22 cellular contexts compared by ENCODE assay signal in the genomic region with DNA sequence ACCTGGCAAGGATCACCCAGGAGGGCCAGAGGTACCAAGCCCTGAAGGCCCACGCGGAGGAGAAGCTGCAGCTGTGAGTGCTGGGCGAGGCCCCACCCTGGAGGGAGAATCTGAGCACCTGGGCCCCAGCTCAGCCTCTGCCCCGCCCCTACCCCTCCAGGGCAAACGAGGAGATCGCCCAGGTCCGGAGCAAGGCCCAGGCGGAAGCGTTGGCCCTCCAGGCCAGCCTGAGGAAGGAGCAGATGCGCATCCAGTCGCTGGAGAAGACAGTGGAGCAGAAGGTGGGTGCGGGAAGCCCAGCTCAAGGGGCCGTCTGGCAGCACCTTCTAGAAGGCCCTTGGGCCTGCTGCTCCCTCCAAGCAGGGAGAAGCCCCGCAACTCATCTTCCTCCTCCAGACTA. TPM values are rescaled to one million over a fixed set of nuclear protein-coding genes. Genes with fewer than 3 reads are reported as not detected.
DNase-seq lines count a peak whose midpoint lies in the region; ATAC-seq, FAIRE-seq and TF ChIP-seq lines count a peak whose summit lies in the region.
"Had no signal": no experiment of that assay in that cellular context is flagged by ENCODE, and none has a peak within 500 bp of the region (broad histone marks: within the 10 kb centered on the region; RNA-seq: fewer than 3 reads in every experiment).

No MANE protein-coding gene starts in this region.

- ATAC-seq in IMR-90 (ENCODE audit: low read depth): no peak
- no peak for ATAC-seq in stimulated activated naive B cell treated with anti-CD40 and anti-IgM and Interleukin-4, amounts not matched to agents 10 μg/mL and 1 μg/mL and 100 μg/mL, for 72 hours (replicated peaks)
- no peak for ATAC-seq in HG03045 (IDR thresholded peaks at IDR 0.05; ENCODE audit: unreplicated experiment)
- ATAC-seq: CD8-positive, alpha-beta T cell had no signal

- H3K18ac ChIP-seq in IMR-90 (ENCODE audit: low read depth, low read length): no peak overlapping the region

- no peak for FAIRE-seq in endothelial cell of umbilical vein (lab: Jason Lieb, UNC)
- FAIRE-seq: GM12891, HTR-8/SVneo had no signal

- H3K4me3 ChIP-seq in mammary epithelial cell (replicated peaks in 1 of 3; ENCODE audit: insufficient read depth in 1 of 3, low read depth in 2 of 3, low read length in 3 of 3) (no peak overlapping the region), breast epithelium (no peak overlapping the region), IMR-90 (ENCODE audit: insufficient read depth, low read depth, low read length) (no peak overlapping the region), endothelial cell of umbilical vein (replicated peaks in 1 of 3; ENCODE audit: insufficient read depth in 1 of 3, low read depth in 1 of 3, low read length in 3 of 3) (no peak overlapping the region)
- H3K4me3 ChIP-seq: BLaER1 treated with 17β-estradiol and CSF1 and Interleukin-3, amounts not matched to agents 10 nM and 100 nM; GM23248 had no signal

- BruUV-seq in mammary epithelial cell (replicated peaks; lab: Mats Ljungman, UMichigan) (TSS peak; percentile 70), IMR-90 (replicated peaks; lab: Mats Ljungman, UMichigan) (no TSS peak), endothelial cell of umbilical vein (replicated peaks; lab: Mats Ljungman, UMichigan) (TSS peak; percentile 43)

- H4K8ac ChIP-seq in IMR-90 (ENCODE audit: low read depth in 2 of 2, low read length in 2 of 2): no peak overlapping the region

- H3K14ac ChIP-seq in IMR-90 (replicated peaks; ENCODE audit: low read depth, low read length): no peak overlapping the region

- peak overlapping the region; percentile 75 for H3K27ac Mint-ChIP-seq in stimulated activated naive B cell treated with anti-CD40 and anti-IgM and Interleukin-4, amounts not matched to agents 10 μg/mL and 1 μg/mL and 100 μg/mL, for 72 hours

- H3K27me3 ChIP-seq in mammary epithelial cell (ENCODE audit: insufficient read depth, low read length): no peaks in the 10 kb centered on the region
- no peaks in the 10 kb centered on the region for H3K27me3 ChIP-seq in breast epithelium
- H3K27me3 ChIP-seq in IMR-90 (ENCODE audit: control insufficient read depth, insufficient read depth, low read length): no peaks in the 10 kb centered on the region; the same call in 1 of the 2 replicates
- no peaks in the 10 kb centered on the region for H3K27me3 ChIP-seq in endothelial cell of umbilical vein (ENCODE audit: control insufficient read depth in 2 of 2, insufficient read depth in 2 of 2, low read length in 2 of 2)
- H3K27me3 ChIP-seq: BLaER1 treated with 17β-estradiol and CSF1 and Interleukin-3, amounts not matched to agents 10 nM and 100 nM had no signal

- no peaks in the 10 kb centered on the region for H3K4me1 ChIP-seq in mammary epithelial cell (ENCODE audit: insufficient read depth, low read length)
- no peaks in the 10 kb centered on the region for H3K4me1 ChIP-seq in breast epithelium
- H3K4me1 ChIP-seq in IMR-90 (ENCODE audit: control insufficient read depth, insufficient read depth, low read length): no peaks in the 10 kb centered on the region
- peaks cover 4% of the 10 kb centered on the region for H3K4me1 ChIP-seq in endothelial cell of umbilical vein (ENCODE audit: control insufficient read depth, extremely low read depth, insufficient read depth, low read length)

- POLR2A ChIA-PET in IMR-90 (lab: Charles Lee; ENCODE audit: unreplicated experiment): interaction anchor here (0.5 kb wide), 1 partner anchor 251 kb away, joined by 3 read pairs; no protein-coding TSS in a partner anchor
- POLR2A ChIA-PET in endothelial cell of umbilical vein (lab: Charles Lee): interaction anchor here (0.6 kb wide), 1 partner anchor 13 kb away, joined by 5 read pairs; no protein-coding TSS in a partner anchor

- H4K91ac ChIP-seq in IMR-90 (ENCODE audit: insufficient read depth, low read depth, low read length): no peak overlapping the region

- 100% methylated on average over 3 of the region's 14 CpGs for WGBS in mammary epithelial cell (ENCODE audit: low coverage, missing lambda C conversion rate)
- WGBS in IMR-90 (ENCODE audit: extremely low coverage in 2 of 2, insufficient read length in 1 of 2), 2 experiments: 92% methylated on average over 6 of the region's 14 CpGs; no CpG with 5 or more reads in 1 of the 2 experiments

- H2AFZ ChIP-seq in mammary epithelial cell (ENCODE audit: low read depth, low read length): no peak overlapping the region
- H2AFZ ChIP-seq in IMR-90 (replicated peaks; ENCODE audit: low read length, poor library complexity): no peak overlapping the region
- H2AFZ ChIP-seq in endothelial cell of umbilical vein (ENCODE audit: low read depth, low read length): no peak overlapping the region
- H2AFZ ChIP-seq: GM23248 had no signal

- no peak overlapping the region for H3K9ac ChIP-seq in mammary epithelial cell (ENCODE audit: insufficient read depth, low read length)
- no peak overlapping the region for H3K9ac ChIP-seq in IMR-90 (ENCODE audit: low read depth, low read length)
- H3K9ac ChIP-seq in endothelial cell of umbilical vein (replicated peaks; ENCODE audit: extremely low read depth, insufficient read depth, low read length): no peak overlapping the region
- H3K9ac ChIP-seq: BLaER1 treated with 17β-estradiol and CSF1 and Interleukin-3, amounts not matched to agents 10 nM and 100 nM; GM23248 had no signal

- H4K20me1 ChIP-seq in mammary epithelial cell (ENCODE audit: insufficient read depth, low read length): no peaks in the 10 kb centered on the region
- H4K20me1 ChIP-seq in IMR-90 (ENCODE audit: insufficient read depth, low read length): peaks cover 4% of the 10 kb centered on the region; the same call in 1 of the 2 replicates
- H4K20me1 ChIP-seq in endothelial cell of umbilical vein (replicated peaks; ENCODE audit: control insufficient read depth, extremely low read depth, insufficient read depth, low read length): no peaks in the 10 kb centered on the region

- peaks cover 0 to 6% of the 10 kb centered on the region in 2 donors for H3K27me3 Mint-ChIP-seq in stimulated activated naive B cell treated with anti-CD40 and anti-IgM and Interleukin-4, amounts not matched to agents 10 μg/mL and 1 μg/mL and 100 μg/mL, for 72 hours
- H3K27me3 Mint-ChIP-seq: IgD-negative memory B cell had no signal

- H3K9me3 Mint-ChIP-seq in stimulated activated naive B cell treated with anti-CD40 and anti-IgM and Interleukin-4, amounts not matched to agents 10 μg/mL and 1 μg/mL and 100 μg/mL, for 72 hours: no peaks in the 10 kb centered on the region
- H3K9me3 Mint-ChIP-seq: CD8-positive, alpha-beta T cell; H9; IgD-negative memory B cell had no signal

- no peak overlapping the region for H3K27ac ChIP-seq in mammary epithelial cell (ENCODE audit: insufficient read depth, low read depth, low read length)
- no peak overlapping the region for H3K27ac ChIP-seq in breast epithelium
- H3K27ac ChIP-seq in IMR-90 (ENCODE audit: insufficient read depth, low read length): no peak overlapping the region
- H3K27ac ChIP-seq in endothelial cell of umbilical vein (ENCODE audit: insufficient read depth, low read depth, low read length): no peak overlapping the region
- H3K27ac ChIP-seq: BLaER1 treated with 17β-estradiol and CSF1 and Interleukin-3, amounts not matched to agents 10 nM and 100 nM; GM23248 had no signal

- no peak overlapping the region for H2BK20ac ChIP-seq in IMR-90 (ENCODE audit: low read depth, low read length)

- H4K5ac ChIP-seq in IMR-90 (ENCODE audit: low read depth, low read length): no peak overlapping the region

- H3K9me1 ChIP-seq in IMR-90 (ENCODE audit: insufficient read depth, low read length): no peaks in the 10 kb centered on the region
- no peaks in the 10 kb centered on the region for H3K9me1 ChIP-seq in endothelial cell of umbilical vein (replicated peaks; ENCODE audit: control insufficient read depth, extremely low read depth, insufficient read depth, low read length)

- H2AK5ac ChIP-seq in IMR-90 (ENCODE audit: low read depth, low read length): no peak overlapping the region

- H3K4me2 ChIP-seq in mammary epithelial cell (ENCODE audit: insufficient read depth, low read depth, low read length) (no peak overlapping the region), IMR-90 (ENCODE audit: low read depth, low read length) (no peak overlapping the region), endothelial cell of umbilical vein (ENCODE audit: insufficient read depth, low read length) (no peak overlapping the region)
- H3K4me2 ChIP-seq: BLaER1 treated with 17β-estradiol and CSF1 and Interleukin-3, amounts not matched to agents 10 nM and 100 nM had no signal

- H3K4me3 Mint-ChIP-seq in stimulated activated naive B cell treated with anti-CD40 and anti-IgM and Interleukin-4, amounts not matched to agents 10 μg/mL and 1 μg/mL and 100 μg/mL, for 72 hours: no peak overlapping the region
- H3K4me3 Mint-ChIP-seq: CD8-positive, alpha-beta T cell; H9; IgD-negative memory B cell had no signal

- dilution Hi-C loops in mammary epithelial cell (cut with HindIII; ENCODE audit: low sequenced_read_pairs): no loop called here
- dilution Hi-C loops in IMR-90 (cut with HindIII; ENCODE audit: low sequenced_read_pairs, unreplicated experiment): no loop called here
- dilution Hi-C loops in endothelial cell of umbilical vein (cut with MboI; ENCODE audit: extremely low pct_ligation_motif_present, low sequenced_read_pairs): no loop called here

- TF ChIP-seq CTCF in mammary epithelial cell (conservative IDR thresholded peaks at IDR 0.05 in 1 of 2, IDR thresholded peaks at IDR 0.05 in 1 of 2; ENCODE audit: extremely low read depth in 1 of 2, insufficient read depth in 1 of 2, low read depth in 1 of 2, low read length in 2 of 2): no peak
- TF ChIP-seq CTCF in breast epithelium (IDR thresholded peaks at IDR 0.05): no peak
- TF ChIP-seq CTCF in IMR-90 (conservative IDR thresholded peaks at IDR 0.05; ENCODE audit: low read depth, low read length): no peak
- TF ChIP-seq CTCF in endothelial cell of umbilical vein (IDR thresholded peaks at IDR 0.05; ENCODE audit: extremely low read depth in 1 of 2, insufficient read depth in 1 of 2, low read depth in 1 of 2, low read length in 2 of 2): no peak

- H3K9me3 ChIP-seq in mammary epithelial cell (replicated peaks; ENCODE audit: insufficient read depth, low read length) (no peaks in the 10 kb centered on the region), breast epithelium (no peaks in the 10 kb centered on the region), IMR-90 (ENCODE audit: control insufficient read depth, insufficient read depth, low read length) (no peaks in the 10 kb centered on the region), endothelial cell of umbilical vein (replicated peaks; ENCODE audit: control insufficient read depth, insufficient read depth, low read length) (no peaks in the 10 kb centered on the region)
- H3K9me3 ChIP-seq: BLaER1 treated with 17β-estradiol and CSF1 and Interleukin-3, amounts not matched to agents 10 nM and 100 nM had no signal

- TF ChIP-seq RAD21 in IMR-90 (IDR thresholded peaks at IDR 0.05; ENCODE audit: low read length): no peak

- no peak overlapping the region for H2BK15ac ChIP-seq in IMR-90 (ENCODE audit: low read depth, low read length)

- in situ Hi-C loops in mammary epithelial cell (cut with MboI; ENCODE audit: low sequenced_read_pairs in 2 of 2) (loop anchor here (5.0 to 25.0 kb wide), 4 partner anchors 68 to 443 kb away; no protein-coding TSS in a partner anchor), IMR-90 (cut with MboI; ENCODE audit: low sequenced_read_pairs) (loop anchor here (5.0 kb wide), 2 partner anchors 68 to 158 kb away; no protein-coding TSS in a partner anchor)

- no peak overlapping the region for H2BK120ac ChIP-seq in IMR-90 (ENCODE audit: low read depth, low read length)

- no peak overlapping the region for H3K56ac ChIP-seq in IMR-90 (ENCODE audit: extremely low read depth, insufficient read depth, low read length)

- peaks cover 0 to 10% of the 10 kb centered on the region in 2 donors for H3K4me1 Mint-ChIP-seq in stimulated activated naive B cell treated with anti-CD40 and anti-IgM and Interleukin-4, amounts not matched to agents 10 μg/mL and 1 μg/mL and 100 μg/mL, for 72 hours
- H3K4me1 Mint-ChIP-seq: IgD-negative memory B cell had no signal

- no peak overlapping the region for H3K4ac ChIP-seq in IMR-90 (ENCODE audit: low read depth, low read length)

- DNase-seq in mammary epithelial cell (no peak), breast epithelium (ENCODE audit: low spot score in 2 of 2) (no peak), IMR-90 (no peak), endothelial cell of umbilical vein (ENCODE audit: low read depth, low spot score) (no peak), Kasumi-1 (lab: John Stamatoyannopoulos, UW) (no peak)
- no peak for DNase-seq in stimulated activated naive B cell treated with anti-CD40 and anti-IgM and Interleukin-4, amounts not matched to agents 10 μg/mL and 1 μg/mL and 100 μg/mL, for 72 hours
- DNase-seq: ACHN; CD8-positive, alpha-beta T cell; DMS153; GM23248; H9; NCI-H1048; NCI-H1417 treated with DMSO at 0.1 percent for 48 hours; NCI-H187; NCI-H446; NCI-H526; Right ventricle myocardium superior had no signal

- H3K23ac ChIP-seq in IMR-90 (ENCODE audit: low read depth, low read length): no peak overlapping the region

- intact Hi-C loops in mammary epithelial cell (cut with micrococcal nuclease): no loop called here
- intact Hi-C loops in breast epithelium (cut with DNase I; ENCODE audit: low total_unique reads): no loop called here
- intact Hi-C loops in IMR-90 (cut with micrococcal nuclease): no loop called here
- intact Hi-C loops in endothelial cell of umbilical vein (cut with micrococcal nuclease): no loop called here

- peak overlapping the region; percentile 42 for H2AK9ac ChIP-seq in IMR-90 (replicated peaks; ENCODE audit: low read depth, low read length, poor library complexity)

- H3K79me2 ChIP-seq in mammary epithelial cell (ENCODE audit: insufficient read depth, low read length) (no peaks in the 10 kb centered on the region), endothelial cell of umbilical vein (ENCODE audit: control insufficient read depth, insufficient read depth, low read length) (no peaks in the 10 kb centered on the region)

- H3K36me3 ChIP-seq in mammary epithelial cell (ENCODE audit: insufficient read depth, low read length): peaks cover 9% of the 10 kb centered on the region
- H3K36me3 ChIP-seq in breast epithelium: no peaks in the 10 kb centered on the region
- H3K36me3 ChIP-seq in IMR-90 (ENCODE audit: control insufficient read depth, insufficient read depth, low read length): peaks cover 19% of the 10 kb centered on the region
- H3K36me3 ChIP-seq in endothelial cell of umbilical vein (ENCODE audit: control insufficient read depth in 2 of 2, extremely low read depth in 1 of 2, insufficient read depth in 2 of 2, low read length in 2 of 2): peaks cover 8 to 24% of the 10 kb centered on the region in 2 experiments

- no peak overlapping the region for H2BK5ac ChIP-seq in IMR-90 (ENCODE audit: low read depth, low read length, poor library complexity, severe bottlenecking)

- CTCF ChIA-PET in mammary epithelial cell (lab: Charles Lee; ENCODE audit: low non-redundant PET): no interaction called here
- CTCF ChIA-PET in IMR-90 (lab: Yijun Ruan, JAX): interaction anchor here (0.5 kb wide), 1 partner anchor 60 kb away, joined by 3 read pairs; no protein-coding TSS in a partner anchor
- CTCF ChIA-PET in endothelial cell of umbilical vein (lab: Charles Lee): interaction anchor here (1.8 to 6.0 kb wide), 3 partner anchors 17 to 167 kb away, joined by 5 to 198 read pairs (median 14); no protein-coding TSS in a partner anchor

- peaks cover 30 to 37% of the 10 kb centered on the region in 2 donors for H3K36me3 Mint-ChIP-seq in stimulated activated naive B cell treated with anti-CD40 and anti-IgM and Interleukin-4, amounts not matched to agents 10 μg/mL and 1 μg/mL and 100 μg/mL, for 72 hours

- TF ChIP-seq POLR2A in breast epithelium (IDR thresholded peaks at IDR 0.05): no peak
- TF ChIP-seq POLR2A in IMR-90 (IDR thresholded peaks at IDR 0.05; ENCODE audit: low read depth, low read length): no peak
- no peak for TF ChIP-seq POLR2A in endothelial cell of umbilical vein (IDR thresholded peaks at IDR 0.05; ENCODE audit: low read depth, low read length)

- no peaks in the 10 kb centered on the region; a peak in 1 of 4 replicates for H3K79me1 ChIP-seq in IMR-90 (ENCODE audit: low read depth in 1 of 2, low read length in 2 of 2)

RNA-seq across cellular contexts. Expression of a gene that starts 23.2 kb away (rescaled TPM):
- 10 to 100 TPM in 1 of 2 donors, 1 to 10 TPM in 1; 2.3 to 73.0 TPM for total RNA-seq in mammary epithelial cell
- polyA plus RNA-seq in mammary epithelial cell: 46.9 TPM
- polyA minus RNA-seq in mammary epithelial cell: 103 TPM
- 1 to 10 TPM; 4.1 to 7.8 (median 4.9) TPM for total RNA-seq in breast epithelium
- total RNA-seq in IMR-90 (2012; rRNA removed): 15.0 and 15.1 TPM in 2 replicates
- polyA plus RNA-seq in IMR-90 (2012; rRNA removed): 49.7 and 49.8 TPM in 2 replicates
- polyA plus RNA-seq in IMR-90 (2012; cell fraction: cytosol; rRNA removed): 26.4 and 36.9 TPM in 2 replicates
- polyA plus RNA-seq in IMR-90 (2012; cell fraction: nucleus; rRNA removed; ENCODE audit: low replicate concordance): 70.1 and 136 TPM in 2 replicates
- 123 and 135 TPM in 2 replicates for total RNA-seq in endothelial cell of umbilical vein
- 41.2 and 54.5 TPM in 2 replicates for polyA plus RNA-seq in endothelial cell of umbilical vein
- polyA plus RNA-seq in endothelial cell of umbilical vein (2011; cell fraction: cytosol; rRNA removed): 56.0 and 64.2 TPM in 2 replicates
- 132 and 166 TPM in 2 replicates for polyA plus RNA-seq in endothelial cell of umbilical vein (2011; cell fraction: nucleus; rRNA removed)
- polyA plus RNA-seq in endothelial cell of umbilical vein (2012): 32.3 and 77.6 TPM in 2 replicates
- polyA minus RNA-seq in endothelial cell of umbilical vein: 18.0 and 19.3 TPM in 2 replicates
- 23.2 TPM for polyA minus RNA-seq in endothelial cell of umbilical vein (2011; cell fraction: cytosol; rRNA and poly(A)+ RNA removed)
- polyA minus RNA-seq in endothelial cell of umbilical vein (2011; cell fraction: nucleus; rRNA and poly(A)+ RNA removed): 28.0 and 30.7 TPM in 2 replicates

RNA-seq across cellular contexts. Expression of a gene that starts 23.4 kb away (rescaled TPM):
- total RNA-seq in mammary epithelial cell: 10 to 100 TPM; 31.7 to 52.7 TPM
- polyA plus RNA-seq in mammary epithelial cell: 21.5 TPM
- polyA minus RNA-seq in mammary epithelial cell: 15.1 TPM
- 10 to 100 TPM; 40.5 to 47.3 (median 41.6) TPM for total RNA-seq in breast epithelium
- total RNA-seq in IMR-90 (2012; rRNA removed): 6.6 and 6.7 TPM in 2 replicates
- 26.6 and 30.6 TPM in 2 replicates for polyA plus RNA-seq in IMR-90 (2012; rRNA removed)
- 15.7 and 43.3 TPM in 2 replicates for polyA plus RNA-seq in IMR-90 (2012; cell fraction: cytosol; rRNA removed)
- polyA plus RNA-seq in IMR-90 (2012; cell fraction: nucleus; rRNA removed; ENCODE audit: low replicate concordance): 27.0 and 66.0 TPM in 2 replicates
- total RNA-seq in endothelial cell of umbilical vein: 23.2 and 24.8 TPM in 2 replicates
- polyA plus RNA-seq in endothelial cell of umbilical vein: 33.2 and 53.7 TPM in 2 replicates
- 19.8 and 29.5 TPM in 2 replicates for polyA plus RNA-seq in endothelial cell of umbilical vein (2011; cell fraction: cytosol; rRNA removed)
- polyA plus RNA-seq in endothelial cell of umbilical vein (2011; cell fraction: nucleus; rRNA removed): 22.0 and 24.0 TPM in 2 replicates
- polyA plus RNA-seq in endothelial cell of umbilical vein (2012): 11.7 and 14.3 TPM in 2 replicates
- 15.1 and 18.8 TPM in 2 replicates for polyA minus RNA-seq in endothelial cell of umbilical vein
- polyA minus RNA-seq in endothelial cell of umbilical vein (2011; cell fraction: cytosol; rRNA and poly(A)+ RNA removed): 10.2 TPM
- 7.0 and 9.7 TPM in 2 replicates for polyA minus RNA-seq in endothelial cell of umbilical vein (2011; cell fraction: nucleus; rRNA and poly(A)+ RNA removed)

RNA-seq across cellular contexts. Expression of a gene that starts 32.4 kb away (rescaled TPM):
- total RNA-seq in mammary epithelial cell: 10 to 100 TPM; 38.0 to 55.7 TPM
- polyA plus RNA-seq in mammary epithelial cell: 71.1 TPM
- polyA minus RNA-seq in mammary epithelial cell: 46.8 TPM
- 10 to 100 TPM; 45.1 to 52.0 (median 45.6) TPM for total RNA-seq in breast epithelium
- 66.1 and 85.5 TPM in 2 replicates for total RNA-seq in IMR-90 (2012; rRNA removed)
- 61.8 and 64.9 TPM in 2 replicates for polyA plus RNA-seq in IMR-90 (2012; rRNA removed)
- 23.0 and 34.5 TPM in 2 replicates for polyA plus RNA-seq in IMR-90 (2012; cell fraction: cytosol; rRNA removed)
- 12.5 and 31.3 TPM in 2 replicates for polyA plus RNA-seq in IMR-90 (2012; cell fraction: nucleus; rRNA removed; ENCODE audit: low replicate concordance)
- total RNA-seq in endothelial cell of umbilical vein: 62.7 and 63.1 TPM in 2 replicates
- polyA plus RNA-seq in endothelial cell of umbilical vein: 41.2 and 48.3 TPM in 2 replicates
- polyA plus RNA-seq in endothelial cell of umbilical vein (2011; cell fraction: cytosol; rRNA removed): 57.1 and 65.0 TPM in 2 replicates
- 37.7 and 48.4 TPM in 2 replicates for polyA plus RNA-seq in endothelial cell of umbilical vein (2011; cell fraction: nucleus; rRNA removed)
- polyA plus RNA-seq in endothelial cell of umbilical vein (2012): 53.0 and 69.2 TPM in 2 replicates
- polyA minus RNA-seq in endothelial cell of umbilical vein: 27.3 and 28.7 TPM in 2 replicates
- 42.8 TPM for polyA minus RNA-seq in endothelial cell of umbilical vein (2011; cell fraction: cytosol; rRNA and poly(A)+ RNA removed)
- 12.9 and 13.2 TPM in 2 replicates for polyA minus RNA-seq in endothelial cell of umbilical vein (2011; cell fraction: nucleus; rRNA and poly(A)+ RNA removed)

RNA-seq across cellular contexts. Expression of a gene that starts 48.5 kb away (rescaled TPM):
- total RNA-seq in mammary epithelial cell (1 to 10 TPM in 1 of 2 donors, under 1 TPM in 1; 0.67 to 6.2 TPM), breast epithelium (1 to 10 TPM in 2 of 3 donors, under 1 TPM in 1; 0.80 to 3.5 (median 2.0) TPM), IMR-90 (2012; rRNA removed) (0.18 and 0.28 TPM in 2 replicates), endothelial cell of umbilical vein (1.2 TPM in 2 replicates)
- polyA plus RNA-seq in mammary epithelial cell (3.8 TPM), IMR-90 (2012; rRNA removed) (0.67 and 0.93 TPM in 2 replicates), endothelial cell of umbilical vein (0.73 and 0.92 TPM in 2 replicates)
- polyA minus RNA-seq in mammary epithelial cell (2.1 TPM), endothelial cell of umbilical vein (1.6 and 1.7 TPM in 2 replicates)
- polyA plus RNA-seq in IMR-90 (2012; cell fraction: cytosol; rRNA removed): 0.34 and 0.74 TPM in 2 replicates
- 0.93 and 4.6 TPM in 2 replicates for polyA plus RNA-seq in IMR-90 (2012; cell fraction: nucleus; rRNA removed; ENCODE audit: low replicate concordance)
- 0.48 and 0.63 TPM in 2 replicates for polyA plus RNA-seq in endothelial cell of umbilical vein (2011; cell fraction: cytosol; rRNA removed)
- 3.4 and 4.4 TPM in 2 replicates for polyA plus RNA-seq in endothelial cell of umbilical vein (2011; cell fraction: nucleus; rRNA removed)
- 0.46 and 0.60 TPM in 2 replicates for polyA plus RNA-seq in endothelial cell of umbilical vein (2012)
- 5.6 TPM for polyA minus RNA-seq in endothelial cell of umbilical vein (2011; cell fraction: cytosol; rRNA and poly(A)+ RNA removed)
- polyA minus RNA-seq in endothelial cell of umbilical vein (2011; cell fraction: nucleus; rRNA and poly(A)+ RNA removed): 1.1 and 1.3 TPM in 2 replicates
- total RNA-seq: CD8-positive, alpha-beta T cell had no signal
